In genomic region chr10:72090326-72090725, GRCh38 we compare ENCODE assay signal across 17 cellular contexts. TPM values are rescaled to one million over a fixed set of nuclear protein-coding genes. Genes with fewer than 3 reads are reported as not detected.
DNase-seq lines count a peak whose midpoint lies in the region.
"Had no signal": no experiment of that assay in that cellular context is flagged by ENCODE, and none has a peak within 500 bp of the region (broad histone marks: within the 10 kb centered on the region; RNA-seq: fewer than 3 reads in every experiment).

No MANE protein-coding gene starts in this region.

- no peaks in the 10 kb centered on the region for H3K9me3 ChIP-seq in CD4-positive, alpha-beta memory T cell (ENCODE audit: control insufficient read depth in 1 of 2, low read length in 2 of 2)
- H3K9me3 ChIP-seq: BE2C, body of pancreas, SJSA1, vagina had no signal

- intact Hi-C loops in activated CD4-positive, alpha-beta T cell treated with anti-CD3 and anti-CD28 coated beads, Interleukin-2, amount 10 ng/mL, durations not matched to agents 24 days and 14 days (cut with micrococcal nuclease) = no loop called here
- intact Hi-C loops in CD4-positive, alpha-beta memory T cell (cut with micrococcal nuclease) = no loop called here
- intact Hi-C loops in activated T-helper 1 cell treated with anti-CD3 and anti-CD28 coated beads, Interleukin-12 subunit alpha, Interleukin-12 subunit beta, Interleukin-2, Interleukin-4 antibody, amounts not matched to agents 30 ng/mL and 10 ng/mL and 1 ng/mL, durations not matched to agents 14 hours and 24 hours and 36 hours (cut with micrococcal nuclease) = no loop called here

- H3K4me3 Mint-ChIP-seq in activated CD4-positive, alpha-beta T cell treated with anti-CD3 and anti-CD28 coated beads, Interleukin-2, amount 10 ng/mL, durations not matched to agents 24 days and 14 days = peak overlapping the region; percentile 66
- H3K4me3 Mint-ChIP-seq in CD4-positive, alpha-beta memory T cell = peak overlapping the region in 6 of 8 donors; percentile 82 to 100 (median 99)
- H3K4me3 Mint-ChIP-seq in activated T-helper 1 cell treated with anti-CD3 and anti-CD28 coated beads, Interleukin-12 subunit alpha, Interleukin-12 subunit beta, Interleukin-2, Interleukin-4 antibody, amounts not matched to agents 30 ng/mL and 10 ng/mL and 1 ng/mL, durations not matched to agents 14 hours and 24 hours and 36 hours = peak overlapping the region; percentile 60
- H3K4me3 Mint-ChIP-seq in immature natural killer cell = peak overlapping the region in 1 of 5 donors; percentile 11
- H3K4me3 Mint-ChIP-seq: endodermal cell, mesothelial cell of epicardium, WTC11 had no signal

- H3K36me3 Mint-ChIP-seq in activated CD4-positive, alpha-beta T cell treated with anti-CD3 and anti-CD28 coated beads, Interleukin-2, amount 10 ng/mL, durations not matched to agents 24 days and 14 days (ENCODE audit: low read depth) = peaks cover 24% of the 10 kb centered on the region
- peaks cover 13 to 27% of the 10 kb centered on the region in 2 donors for H3K36me3 Mint-ChIP-seq in CD4-positive, alpha-beta memory T cell
- H3K36me3 Mint-ChIP-seq in activated T-helper 1 cell treated with anti-CD3 and anti-CD28 coated beads, Interleukin-12 subunit alpha, Interleukin-12 subunit beta, Interleukin-2, Interleukin-4 antibody, amounts not matched to agents 30 ng/mL and 10 ng/mL and 1 ng/mL, durations not matched to agents 14 hours and 24 hours and 36 hours (ENCODE audit: low read depth) = peaks cover 19% of the 10 kb centered on the region
- H3K36me3 Mint-ChIP-seq in immature natural killer cell = peaks cover 4 to 19% (median 12%) of the 10 kb centered on the region in 3 donors
- H3K36me3 Mint-ChIP-seq: WTC11 had no signal

- peak overlapping the region; percentile 94 for H3K27ac ChIP-seq in CD4-positive, alpha-beta memory T cell (ENCODE audit: low read depth, low read length)
- H3K27ac ChIP-seq: body of pancreas, SJSA1, vagina had no signal

- no peaks in the 10 kb centered on the region for H3K27me3 Mint-ChIP-seq in activated CD4-positive, alpha-beta T cell treated with anti-CD3 and anti-CD28 coated beads, Interleukin-2, amount 10 ng/mL, durations not matched to agents 24 days and 14 days
- peaks cover 0 to 2% of the 10 kb centered on the region in 2 donors for H3K27me3 Mint-ChIP-seq in CD4-positive, alpha-beta memory T cell
- no peaks in the 10 kb centered on the region for H3K27me3 Mint-ChIP-seq in activated T-helper 1 cell treated with anti-CD3 and anti-CD28 coated beads, Interleukin-12 subunit alpha, Interleukin-12 subunit beta, Interleukin-2, Interleukin-4 antibody, amounts not matched to agents 30 ng/mL and 10 ng/mL and 1 ng/mL, durations not matched to agents 14 hours and 24 hours and 36 hours (ENCODE audit: insufficient read depth)
- peaks cover 14 to 23% (median 18%) of the 10 kb centered on the region in 3 donors for H3K27me3 Mint-ChIP-seq in immature natural killer cell (ENCODE audit: low read depth in 3 of 3)

- peaks cover 55% of the 10 kb centered on the region for H3K4me1 Mint-ChIP-seq in activated CD4-positive, alpha-beta T cell treated with anti-CD3 and anti-CD28 coated beads, Interleukin-2, amount 10 ng/mL, durations not matched to agents 24 days and 14 days
- H3K4me1 Mint-ChIP-seq in CD4-positive, alpha-beta memory T cell = peaks cover 23 to 45% (median 33%) of the 10 kb centered on the region in 4 donors
- H3K4me1 Mint-ChIP-seq in activated T-helper 1 cell treated with anti-CD3 and anti-CD28 coated beads, Interleukin-12 subunit alpha, Interleukin-12 subunit beta, Interleukin-2, Interleukin-4 antibody, amounts not matched to agents 30 ng/mL and 10 ng/mL and 1 ng/mL, durations not matched to agents 14 hours and 24 hours and 36 hours (ENCODE audit: low read depth) = peaks cover 60% of the 10 kb centered on the region
- peaks cover 34 to 40% of the 10 kb centered on the region in 2 donors for H3K4me1 Mint-ChIP-seq in immature natural killer cell

- POLR2A ChIA-PET in CD4-positive, alpha-beta memory T cell (lab: Charles Lee; ENCODE audit: partially characterized antibody) = interaction anchor here (1.2 to 14.0 kb wide), 11 partner anchors 10 to 243 kb away, joined by 5 to 329 read pairs (median 38); partner anchors contain the start of genes ANAPC16 and ASCC1

- no peaks in the 10 kb centered on the region for H3K9me3 Mint-ChIP-seq in activated CD4-positive, alpha-beta T cell treated with anti-CD3 and anti-CD28 coated beads, Interleukin-2, amount 10 ng/mL, durations not matched to agents 24 days and 14 days
- H3K9me3 Mint-ChIP-seq in CD4-positive, alpha-beta memory T cell = peaks cover 0 to 7% (median 0%) of the 10 kb centered on the region in 8 donors
- no peaks in the 10 kb centered on the region for H3K9me3 Mint-ChIP-seq in activated T-helper 1 cell treated with anti-CD3 and anti-CD28 coated beads, Interleukin-12 subunit alpha, Interleukin-12 subunit beta, Interleukin-2, Interleukin-4 antibody, amounts not matched to agents 30 ng/mL and 10 ng/mL and 1 ng/mL, durations not matched to agents 14 hours and 24 hours and 36 hours
- no peaks in the 10 kb centered on the region for H3K9me3 Mint-ChIP-seq in immature natural killer cell
- H3K9me3 Mint-ChIP-seq: endodermal cell, mesothelial cell of epicardium, WTC11 had no signal

- peaks cover 11% of the 10 kb centered on the region for H3K36me3 ChIP-seq in CD4-positive, alpha-beta memory T cell (ENCODE audit: insufficient read depth, low read length)
- H3K36me3 ChIP-seq: BE2C, SJSA1 had no signal

- DNase-seq in activated CD4-positive, alpha-beta T cell treated with anti-CD3 and anti-CD28 coated beads, Interleukin-2, amount 10 ng/mL, durations not matched to agents 24 days and 14 days = no peak
- DNase-seq in activated CD4-positive, alpha-beta T cell treated with anti-CD3 and anti-CD28 coated beads for 48 hours = no peak
- DNase-seq in CD4-positive, alpha-beta memory T cell = no peak
- no peak for DNase-seq in activated T-helper 1 cell treated with anti-CD3 and anti-CD28 coated beads, Interleukin-12 subunit alpha, Interleukin-12 subunit beta, Interleukin-2, Interleukin-4 antibody, amounts not matched to agents 30 ng/mL and 10 ng/mL and 1 ng/mL, durations not matched to agents 14 hours and 24 hours and 36 hours (ENCODE audit: low spot score)
- no peak for DNase-seq in immature natural killer cell
- no peak for DNase-seq in NCI-H510A (lab: John Stamatoyannopoulos, UW)
- no peak for DNase-seq in stimulated activated naive CD4-positive, alpha-beta T cell treated with Interleukin-2 at 50 U/mL for 16 hours (lab: John Stamatoyannopoulos, UW)
- no peak for DNase-seq in stimulated activated CD4-positive, alpha-beta T cell treated with anti-CD3 and anti-CD28 coated beads, Interleukin-15, amount 100 ng/mL, for 24 hours
- DNase-seq: BE2C, body of pancreas, endodermal cell, MV-4-11, NCI-H187 had no signal

- H3K27me3 ChIP-seq in CD4-positive, alpha-beta memory T cell (ENCODE audit: insufficient read depth, low read length) = no peaks in the 10 kb centered on the region

- CTCF ChIA-PET in CD4-positive, alpha-beta memory T cell (lab: Charles Lee; ENCODE audit: partially characterized antibody) = interaction anchor here (0.7 to 4.1 kb wide), 11 partner anchors 13 to 247 kb away, joined by 3 to 24 read pairs (median 4); partner anchors contain the start of genes ANAPC16 and ASCC1

- peaks cover 35% of the 10 kb centered on the region for H3K4me1 ChIP-seq in CD4-positive, alpha-beta memory T cell (ENCODE audit: insufficient read depth, low read length)

- H3K4me3 ChIP-seq in CD4-positive, alpha-beta memory T cell (ENCODE audit: low read length in 2 of 2) = no peak overlapping the region
- H3K4me3 ChIP-seq: body of pancreas, SJSA1, vagina had no signal

- H3K27ac Mint-ChIP-seq in activated CD4-positive, alpha-beta T cell treated with anti-CD3 and anti-CD28 coated beads, Interleukin-2, amount 10 ng/mL, durations not matched to agents 24 days and 14 days = peak overlapping the region; percentile 91
- peak overlapping the region; percentile 97 to 100 (median 100) for H3K27ac Mint-ChIP-seq in CD4-positive, alpha-beta memory T cell
- no peak overlapping the region for H3K27ac Mint-ChIP-seq in activated T-helper 1 cell treated with anti-CD3 and anti-CD28 coated beads, Interleukin-12 subunit alpha, Interleukin-12 subunit beta, Interleukin-2, Interleukin-4 antibody, amounts not matched to agents 30 ng/mL and 10 ng/mL and 1 ng/mL, durations not matched to agents 14 hours and 24 hours and 36 hours
- H3K27ac Mint-ChIP-seq in immature natural killer cell = peak overlapping the region; percentile 90 to 100 (median 97)
- H3K27ac Mint-ChIP-seq: mesothelial cell of epicardium, WTC11 had no signal

RNA-seq across cellular contexts. Expression of gene SPOCK2, which starts 2.0 kb away (rescaled TPM):
- 104 and 106 TPM in 2 replicates for total RNA-seq in activated CD4-positive, alpha-beta T cell treated with anti-CD3 and anti-CD28 coated beads, Interleukin-2, amount 10 ng/mL, durations not matched to agents 24 days and 14 days
- 100 to 1,000 TPM; 552 to 556 TPM for total RNA-seq in CD4-positive, alpha-beta memory T cell
- 100 to 1,000 TPM; 174 to 260 TPM for polyA plus RNA-seq in CD4-positive, alpha-beta memory T cell
- 139 and 142 TPM in 2 replicates for total RNA-seq in activated T-helper 1 cell treated with anti-CD3 and anti-CD28 coated beads, Interleukin-12 subunit alpha, Interleukin-12 subunit beta, Interleukin-2, Interleukin-4 antibody, amounts not matched to agents 30 ng/mL and 10 ng/mL and 1 ng/mL, durations not matched to agents 14 hours and 24 hours and 36 hours
- polyA plus RNA-seq in immature natural killer cell = 10 to 100 TPM; 58.8 to 86.0 (median 69.0) TPM
- total RNA-seq: SJSA1 had no signal
